ENCODE assay signal across 1 cellular context in the genomic region with DNA sequence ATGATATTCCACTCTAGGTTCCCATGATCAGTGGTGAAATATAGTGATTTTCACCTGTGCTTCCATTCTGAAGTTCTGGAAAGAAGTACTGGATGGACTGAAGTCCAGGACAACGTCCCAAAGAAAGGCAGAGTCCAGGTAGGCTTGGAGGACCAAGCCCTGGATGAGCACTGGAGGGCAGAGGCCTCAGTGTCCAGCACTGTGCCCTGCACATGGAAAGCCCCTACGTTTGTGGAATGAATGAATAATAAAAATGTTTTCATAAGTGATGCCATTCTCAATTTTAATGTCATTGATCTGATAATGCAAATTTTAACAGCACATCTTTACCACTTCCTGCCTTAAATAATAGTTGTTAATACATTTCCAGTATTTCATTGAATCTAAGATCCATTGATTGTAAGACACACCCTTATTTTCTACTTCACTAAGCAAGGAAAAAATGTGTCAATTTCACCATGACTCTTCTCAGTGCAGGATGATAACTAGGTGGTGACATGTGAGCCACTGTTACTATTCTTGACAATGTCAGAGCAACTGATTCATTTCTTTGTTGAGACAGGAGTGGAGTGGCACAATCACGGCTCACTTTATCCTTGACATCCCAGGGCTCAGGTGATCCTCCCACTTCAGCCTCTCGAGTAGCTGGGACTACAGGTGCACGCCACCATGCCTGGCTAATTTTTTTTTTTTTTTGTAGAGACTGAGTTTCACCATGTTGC.
TF ChIP-seq lines count a peak whose summit lies in the region.

No MANE protein-coding gene starts in this region.

TF ChIP-seq in H1, 55 proteins besides CTCF, POLR2A, EP300 and RAD21:
- no peak for TF ChIP-seq KDM5A (IDR thresholded peaks at IDR 0.05; ENCODE audit: low read length)
- no peak for TF ChIP-seq CHD2 (IDR thresholded peaks at IDR 0.05; ENCODE audit: low read length)
- TF ChIP-seq POU5F1 (IDR thresholded peaks at IDR 0.05; ENCODE audit: low read depth, low read length), result no peak
- TF ChIP-seq TCF12 (IDR thresholded peaks at IDR 0.05; ENCODE audit: low read depth, low read length), result no peak
- no peak for TF ChIP-seq SIX5 (IDR thresholded peaks at IDR 0.05; ENCODE audit: low read depth, low read length)
- no peak for TF ChIP-seq ASH2L (IDR thresholded peaks at IDR 0.05; ENCODE audit: low read length)
- no peak for TF ChIP-seq NRF1 (IDR thresholded peaks at IDR 0.05; ENCODE audit: low read depth, low read length)
- TF ChIP-seq, protein P1, sequence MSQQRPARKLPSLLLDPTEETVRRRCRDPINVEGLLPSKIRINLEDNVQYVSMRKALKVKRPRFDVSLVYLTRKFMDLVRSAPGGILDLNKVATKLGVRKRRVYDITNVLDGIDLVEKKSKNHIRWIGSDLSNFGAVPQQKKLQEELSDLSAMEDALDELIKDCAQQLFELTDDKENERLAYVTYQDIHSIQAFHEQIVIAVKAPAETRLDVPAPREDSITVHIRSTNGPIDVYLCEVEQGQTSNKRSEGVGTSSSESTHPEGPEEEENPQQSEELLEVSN (IDR thresholded peaks at IDR 0.05), result no peak
- TF ChIP-seq EZH2 (IDR thresholded peaks at IDR 0.05; ENCODE audit: low read depth, low read length, severe bottlenecking), result no peak
- no peak for TF ChIP-seq YY1 (IDR thresholded peaks at IDR 0.05; ENCODE audit: low read depth, low read length)
- TF ChIP-seq SIN3A (conservative IDR thresholded peaks at IDR 0.05 in 1 of 2, IDR thresholded peaks at IDR 0.05 in 1 of 2; ENCODE audit: low read depth in 1 of 2, low read length in 2 of 2), result no peak
- no peak for TF ChIP-seq GABPA (IDR thresholded peaks at IDR 0.05; ENCODE audit: borderline replicate concordance, insufficient read depth, low read length)
